Comparison of ENCODE assay signal across 9 cellular contexts in genomic region chr2:20677301-20678176, GRCh38. TPM values are rescaled to one million over a fixed set of nuclear protein-coding genes. Genes with fewer than 3 reads are reported as not detected.
DNase-seq lines count a peak whose midpoint lies in the region; ATAC-seq and TF ChIP-seq lines count a peak whose summit lies in the region.
"Had no signal": no experiment of that assay in that cellular context is flagged by ENCODE, and none has a peak within 500 bp of the region (broad histone marks: within the 10 kb centered on the region; RNA-seq: fewer than 3 reads in every experiment).

No MANE protein-coding gene starts in this region.

- WGBS in aorta, 2 donors: 67 to 71% methylated on average over 15 of the region's 15 CpGs
- 58 to 74% methylated on average over 9 to 10 of the region's 15 CpGs for WGBS in esophagus squamous epithelium, 2 donors

- no peaks in the 10 kb centered on the region for H3K4me1 ChIP-seq in aorta (ENCODE audit: control insufficient read depth in 1 of 2, insufficient read depth in 2 of 2, low read length in 2 of 2)
- peaks cover 11 to 34% (median 11%) of the 10 kb centered on the region in 3 donors for H3K4me1 ChIP-seq in esophagus squamous epithelium

- intact Hi-C loops in aorta (cut with DNase I) (loop anchor here in 1 of 2 donors (5.0 kb wide), 2 partner anchors 145 to 295 kb away; partner anchors contain the start of gene LDAH), esophagus squamous epithelium (cut with DNase I) (no loop called here)

- peak overlapping the region in 1 of 2 donors; percentile 23 for H3K27ac ChIP-seq in aorta (ENCODE audit: low read depth in 1 of 2, low read length in 2 of 2)
- no peak overlapping the region for H3K27ac ChIP-seq in esophagus squamous epithelium

- no peaks in the 10 kb centered on the region for H3K36me3 ChIP-seq in aorta (ENCODE audit: control insufficient read depth in 1 of 2, insufficient read depth in 2 of 2, low read length in 1 of 2)
- H3K36me3 ChIP-seq in esophagus squamous epithelium: peaks cover 0 to 23% (median 0%) of the 10 kb centered on the region in 3 donors

- no peaks in the 10 kb centered on the region for H3K27me3 ChIP-seq in aorta (ENCODE audit: control insufficient read depth in 1 of 2, insufficient read depth in 2 of 2, low read length in 1 of 2)
- peaks cover 0 to 30% (median 8%) of the 10 kb centered on the region in 4 donors for H3K27me3 ChIP-seq in esophagus squamous epithelium

- DNase-seq in GM10266 (ENCODE audit: extremely low spot score) (no peak), fibroblast of villous mesenchyme (ENCODE audit: low read depth) (no peak), aorta (no peak), mesenteric fat pad (ENCODE audit: low spot score) (no peak), esophagus squamous epithelium (lab: John Stamatoyannopoulos, UW) (no peak)
- no peak for DNase-seq in activated naive CD4-positive, alpha-beta T cell treated with Interleukin-2 at 50 U/mL for 16 hours
- DNase-seq: mucosa of descending colon had no signal

- ATAC-seq in GM21367 (IDR thresholded peaks at IDR 0.05; ENCODE audit: unreplicated experiment) (peak; percentile 29), HG03354 (IDR thresholded peaks at IDR 0.05; ENCODE audit: poor library complexity, severe bottlenecking, unreplicated experiment) (peak; percentile 45), aorta (ENCODE audit: low FRiP score) (no peak)

- H3K4me3 ChIP-seq in fibroblast of villous mesenchyme (ENCODE audit: low read depth, low read length) (no peak overlapping the region), aorta (ENCODE audit: low read length in 2 of 2) (no peak overlapping the region), esophagus squamous epithelium (no peak overlapping the region)
- H3K4me3 ChIP-seq: mucosa of descending colon had no signal

- H3K9me3 ChIP-seq in aorta (ENCODE audit: control insufficient read depth, low read length) (no peaks in the 10 kb centered on the region), esophagus squamous epithelium (no peaks in the 10 kb centered on the region)
- H3K9me3 ChIP-seq: mucosa of descending colon had no signal

- TF ChIP-seq CTCF in GM10266 (IDR thresholded peaks at IDR 0.05; ENCODE audit: control insufficient read depth, insufficient read depth, low read depth, missing control alignments) (peak; percentile 15), fibroblast of villous mesenchyme (IDR thresholded peaks at IDR 0.05; ENCODE audit: insufficient read depth, low read depth, low read length) (peak; percentile 9), esophagus squamous epithelium (IDR thresholded peaks at IDR 0.05) (peak in 1 of 6 experiments; percentile 3)

- no peak for TF ChIP-seq POLR2A in esophagus squamous epithelium (IDR thresholded peaks at IDR 0.05)

RNA-seq across cellular contexts. Expression of gene GDF7, which starts 10.6 kb away (rescaled TPM):
- total RNA-seq in fibroblast of villous mesenchyme (12.1 and 12.2 TPM in 2 replicates), aorta (10 to 100 TPM; 15.9 to 16.4 TPM), mesenteric fat pad (1.2 TPM), esophagus squamous epithelium (1 to 10 TPM in 2 of 4 donors, under 1 TPM in 2; 0.26 to 1.9 (median 0.78) TPM)
- polyA plus RNA-seq in aorta: 10 to 100 TPM in 1 of 2 donors, 1 to 10 TPM in 1; 4.1 to 15.6 TPM

RNA-seq across cellular contexts. Expression of gene HS1BP3, which starts 26.6 kb away (rescaled TPM):
- total RNA-seq in fibroblast of villous mesenchyme: 25.9 and 30.3 TPM in 2 replicates
- 10 to 100 TPM; 34.8 to 42.3 TPM for total RNA-seq in aorta
- polyA plus RNA-seq in aorta: 10 to 100 TPM; 27.5 to 33.6 TPM
- 28.8 TPM for total RNA-seq in mesenteric fat pad
- 10 to 100 TPM in 3 of 4 donors, 1 to 10 TPM in 1; 7.9 to 22.1 (median 16.9) TPM for total RNA-seq in esophagus squamous epithelium
